ENCODE assay signal across 10 cellular contexts in the genomic region with DNA sequence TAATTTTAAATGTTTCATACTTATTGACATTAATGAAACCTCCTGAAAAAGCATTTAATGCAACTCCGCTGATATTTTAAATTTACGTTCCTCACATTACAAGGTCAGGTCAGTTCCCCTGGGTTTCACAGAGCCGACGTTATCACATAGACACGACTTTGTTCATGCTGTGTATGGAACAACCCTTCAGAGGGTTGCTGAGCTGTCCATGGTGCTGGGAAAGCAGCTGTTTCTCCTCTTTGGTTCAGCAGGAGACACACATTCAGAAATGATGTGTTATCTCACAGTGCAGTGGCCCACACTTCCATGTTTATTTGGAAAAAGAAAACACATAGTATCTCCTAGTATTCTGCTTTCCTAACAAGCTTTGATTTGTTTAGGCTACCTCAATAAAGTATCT. TPM values are rescaled to one million over a fixed set of nuclear protein-coding genes. Genes with fewer than 3 reads are reported as not detected.
DNase-seq lines count a peak whose midpoint lies in the region; ATAC-seq and TF ChIP-seq lines count a peak whose summit lies in the region.
"Had no signal": no experiment of that assay in that cellular context is flagged by ENCODE, and none has a peak within 500 bp of the region (broad histone marks: within the 10 kb centered on the region; RNA-seq: fewer than 3 reads in every experiment).

No MANE protein-coding gene starts in this region.

- no peak for TF ChIP-seq CTCF in RWPE2 (IDR thresholded peaks at IDR 0.05; ENCODE audit: poor library complexity, severe bottlenecking)
- no peak for TF ChIP-seq CTCF in fibroblast of lung (conservative IDR thresholded peaks at IDR 0.05 in 1 of 2, IDR thresholded peaks at IDR 0.05 in 1 of 2; ENCODE audit: low read depth in 1 of 2, low read length in 2 of 2)

- H3K79me2 ChIP-seq in fibroblast of lung (ENCODE audit: control insufficient read depth, insufficient read depth, low read length): no peaks in the 10 kb centered on the region

- H3K9me3 ChIP-seq in RWPE2 (ENCODE audit: severe bottlenecking) (no peaks in the 10 kb centered on the region), fibroblast of lung (ENCODE audit: control insufficient read depth, insufficient read depth, low read depth, low read length) (no peaks in the 10 kb centered on the region)

- H3K27ac ChIP-seq in RWPE2 (ENCODE audit: poor library complexity, severe bottlenecking) (no peak overlapping the region), fibroblast of lung (ENCODE audit: insufficient read depth, low read length) (no peak overlapping the region)

- H3K4me1 Mint-ChIP-seq in activated CD4-positive, alpha-beta T cell treated with anti-CD3 and anti-CD28 coated beads, Interleukin-2, amount 10 ng/mL, durations not matched to agents 24 days and 14 days: no peaks in the 10 kb centered on the region
- H3K4me1 Mint-ChIP-seq in natural killer cell treated with Interleukin-12 subunit alpha and Interleukin-12 subunit beta and Interleukin-15 and Interleukin-18, amount 100 ng/mL, for 72 hours (ENCODE audit: low read depth in 2 of 2): peaks cover 4 to 11% of the 10 kb centered on the region in 2 donors
- H3K4me1 Mint-ChIP-seq: B cell had no signal

- intact Hi-C loops in activated CD4-positive, alpha-beta T cell treated with anti-CD3 and anti-CD28 coated beads, Interleukin-2, amount 10 ng/mL, durations not matched to agents 24 days and 14 days (cut with micrococcal nuclease): no loop called here
- intact Hi-C loops in sciatic nerve (cut with DNase I): no loop called here

- no peaks in the 10 kb centered on the region for H3K27me3 ChIP-seq in RWPE2 (ENCODE audit: insufficient read depth, poor library complexity, severe bottlenecking)
- no peaks in the 10 kb centered on the region for H3K27me3 ChIP-seq in fibroblast of lung (ENCODE audit: control insufficient read depth, insufficient read depth, low read length)

- no peaks in the 10 kb centered on the region for H3K36me3 Mint-ChIP-seq in activated CD4-positive, alpha-beta T cell treated with anti-CD3 and anti-CD28 coated beads, Interleukin-2, amount 10 ng/mL, durations not matched to agents 24 days and 14 days (ENCODE audit: low read depth)
- no peaks in the 10 kb centered on the region for H3K36me3 Mint-ChIP-seq in natural killer cell treated with Interleukin-12 subunit alpha and Interleukin-12 subunit beta and Interleukin-15 and Interleukin-18, amount 100 ng/mL, for 72 hours

- no peak overlapping the region for H3K27ac Mint-ChIP-seq in activated CD4-positive, alpha-beta T cell treated with anti-CD3 and anti-CD28 coated beads, Interleukin-2, amount 10 ng/mL, durations not matched to agents 24 days and 14 days
- H3K27ac Mint-ChIP-seq in natural killer cell treated with Interleukin-12 subunit alpha and Interleukin-12 subunit beta and Interleukin-15 and Interleukin-18, amount 100 ng/mL, for 72 hours: no peak overlapping the region
- H3K27ac Mint-ChIP-seq: B cell had no signal

- H3K4me1 ChIP-seq in RWPE2 (ENCODE audit: insufficient read depth, poor library complexity, severe bottlenecking): no peaks in the 10 kb centered on the region
- H3K4me1 ChIP-seq in fibroblast of lung (ENCODE audit: control insufficient read depth, extremely low read depth, insufficient read depth, low read length): no peaks in the 10 kb centered on the region

- no peak overlapping the region for H3K9ac ChIP-seq in fibroblast of lung (ENCODE audit: insufficient read depth, low read length)

- H4K20me1 ChIP-seq in fibroblast of lung (ENCODE audit: control insufficient read depth, extremely low read depth, insufficient read depth, low read length): no peaks in the 10 kb centered on the region

- no peak overlapping the region for H3K4me2 ChIP-seq in fibroblast of lung (ENCODE audit: extremely low read depth, insufficient read depth, low read length)

- H3K9me3 Mint-ChIP-seq in activated CD4-positive, alpha-beta T cell treated with anti-CD3 and anti-CD28 coated beads, Interleukin-2, amount 10 ng/mL, durations not matched to agents 24 days and 14 days: no peaks in the 10 kb centered on the region
- no peaks in the 10 kb centered on the region for H3K9me3 Mint-ChIP-seq in natural killer cell treated with Interleukin-12 subunit alpha and Interleukin-12 subunit beta and Interleukin-15 and Interleukin-18, amount 100 ng/mL, for 72 hours

- ATAC-seq in RWPE2 (ENCODE audit: low read depth) (peak; percentile 67), sciatic nerve (no peak), HG02884 (IDR thresholded peaks at IDR 0.05; ENCODE audit: unreplicated experiment) (no peak)
- ATAC-seq in natural killer cell treated with Interleukin-12 subunit alpha and Interleukin-12 subunit beta and Interleukin-15 and Interleukin-18, amount 100 ng/mL, for 72 hours: no peak

- H2AFZ ChIP-seq in fibroblast of lung (ENCODE audit: low read length): no peak overlapping the region

- H3K4me3 ChIP-seq in RWPE2 (ENCODE audit: severe bottlenecking): no peak overlapping the region
- no peak overlapping the region for H3K4me3 ChIP-seq in fibroblast of lung (replicated peaks in 1 of 4; ENCODE audit: control extremely low read depth in 1 of 4, insufficient read depth in 1 of 4, low read depth in 3 of 4, low read length in 4 of 4)

- no peaks in the 10 kb centered on the region for H3K27me3 Mint-ChIP-seq in activated CD4-positive, alpha-beta T cell treated with anti-CD3 and anti-CD28 coated beads, Interleukin-2, amount 10 ng/mL, durations not matched to agents 24 days and 14 days
- no peaks in the 10 kb centered on the region for H3K27me3 Mint-ChIP-seq in natural killer cell treated with Interleukin-12 subunit alpha and Interleukin-12 subunit beta and Interleukin-15 and Interleukin-18, amount 100 ng/mL, for 72 hours
- H3K27me3 Mint-ChIP-seq: B cell had no signal

- no peaks in the 10 kb centered on the region for H3K36me3 ChIP-seq in RWPE2 (ENCODE audit: low read depth)
- H3K36me3 ChIP-seq in fibroblast of lung (ENCODE audit: control insufficient read depth, insufficient read depth, low read length): no peaks in the 10 kb centered on the region

- no peak overlapping the region for H3K4me3 Mint-ChIP-seq in activated CD4-positive, alpha-beta T cell treated with anti-CD3 and anti-CD28 coated beads, Interleukin-2, amount 10 ng/mL, durations not matched to agents 24 days and 14 days
- no peak overlapping the region for H3K4me3 Mint-ChIP-seq in natural killer cell treated with Interleukin-12 subunit alpha and Interleukin-12 subunit beta and Interleukin-15 and Interleukin-18, amount 100 ng/mL, for 72 hours
- H3K4me3 Mint-ChIP-seq: B cell had no signal

- DNase-seq in activated CD4-positive, alpha-beta T cell treated with anti-CD3 and anti-CD28 coated beads, Interleukin-2, amount 10 ng/mL, durations not matched to agents 24 days and 14 days: peak; percentile 65
- DNase-seq in activated CD4-positive, alpha-beta T cell treated with anti-CD3 and anti-CD28 coated beads for 4 hours: no peak
- DNase-seq in RWPE2 (ENCODE audit: low spot score) (no peak), fibroblast of lung (ENCODE audit: low read depth in 2 of 2) (peak; percentile 1 to 54), sciatic nerve (ENCODE audit: low spot score) (peak; percentile 63)
- DNase-seq in stimulated activated CD4-positive, alpha-beta T cell treated with anti-CD3 and anti-CD28 coated beads, Interleukin-4, amount 100 ng/mL, for 4 hours: no peak
- no peak for DNase-seq in natural killer cell treated with Interleukin-12 subunit alpha and Interleukin-12 subunit beta and Interleukin-15 and Interleukin-18, amount 100 ng/mL, for 72 hours (ENCODE audit: low spot score)

RNA-seq across cellular contexts. Expression of a gene that starts 53.5 kb away (rescaled TPM):
- total RNA-seq in activated CD4-positive, alpha-beta T cell treated with anti-CD3 and anti-CD28 coated beads, Interleukin-2, amount 10 ng/mL, durations not matched to agents 24 days and 14 days: 0.12 TPM in 1 of 2 replicates, not detected in the other
- under 0.01 and 1.5 TPM in 2 replicates for total RNA-seq in fibroblast of lung
- polyA plus RNA-seq in fibroblast of lung: 0.54 and 0.67 TPM in 2 replicates
- polyA plus RNA-seq in fibroblast of lung (2012): 0.27 and 0.65 TPM in 2 replicates
- 0.35 TPM in 1 of 2 replicates, not detected in the other for polyA minus RNA-seq in fibroblast of lung (ENCODE audit: low replicate concordance)
- 54.1 TPM for total RNA-seq in sciatic nerve
- 10 to 100 TPM; 12.6 to 20.0 TPM for total RNA-seq in natural killer cell treated with Interleukin-12 subunit alpha and Interleukin-12 subunit beta and Interleukin-15 and Interleukin-18, amount 100 ng/mL, for 72 hours
- total RNA-seq: B cell, pulmonary artery endothelial cell had no signal

Comparison
In these comparisons a context has a peak if more than half of its experiments do, and no peak if none do; other contexts are left out.
1. DNase-seq: peak in activated CD4-positive, alpha-beta T cell treated with anti-CD3 and anti-CD28 coated beads, Interleukin-2, amount 10 ng/mL, durations not matched to agents 24 days and 14 days (single experiment), fibroblast of lung (2 of 2) and sciatic nerve (single experiment); none in activated CD4-positive, alpha-beta T cell treated with anti-CD3 and anti-CD28 coated beads for 4 hours (0 of 2), RWPE2 (single experiment), stimulated activated CD4-positive, alpha-beta T cell treated with anti-CD3 and anti-CD28 coated beads, Interleukin-4, amount 100 ng/mL, for 4 hours (0 of 2) and natural killer cell treated with Interleukin-12 subunit alpha and Interleukin-12 subunit beta and Interleukin-15 and Interleukin-18, amount 100 ng/mL, for 72 hours (single experiment).